In genomic region chr15:43169888-43170287, GRCh38 we compare ENCODE assay signal across 23 cellular contexts. TPM values are rescaled to one million over a fixed set of nuclear protein-coding genes. Genes with fewer than 3 reads are reported as not detected.
A peak's percentile ranks its signal among the peaks of the same experiment; 100 is the strongest.
DNase-seq lines count a peak whose midpoint lies in the region; ATAC-seq, FAIRE-seq and TF ChIP-seq lines count a peak whose summit lies in the region.
"Had no signal": no experiment of that assay in that cellular context is flagged by ENCODE, and none has a peak within 500 bp of the region (broad histone marks: within the 10 kb centered on the region; RNA-seq: fewer than 3 reads in every experiment).

No MANE protein-coding gene starts in this region.

- TF ChIP-seq CTCF in MCF 10A (IDR thresholded peaks at IDR 0.05; ENCODE audit: unreplicated experiment), result no peak
- no peak for TF ChIP-seq CTCF in mammary epithelial cell (conservative IDR thresholded peaks at IDR 0.05 in 1 of 2, IDR thresholded peaks at IDR 0.05 in 1 of 2; ENCODE audit: extremely low read depth in 1 of 2, insufficient read depth in 1 of 2, low read depth in 1 of 2, low read length in 2 of 2)
- TF ChIP-seq CTCF in RWPE2 (IDR thresholded peaks at IDR 0.05; ENCODE audit: poor library complexity, severe bottlenecking), result no peak
- TF ChIP-seq CTCF in endothelial cell of umbilical vein (IDR thresholded peaks at IDR 0.05; ENCODE audit: extremely low read depth in 1 of 2, insufficient read depth in 1 of 2, low read depth in 1 of 2, low read length in 2 of 2), result no peak
- no peak for TF ChIP-seq CTCF in smooth muscle cell (IDR thresholded peaks at IDR 0.05; ENCODE audit: borderline replicate concordance, insufficient read depth, poor library complexity, severe bottlenecking)

- H3K4me2 ChIP-seq in mammary epithelial cell (ENCODE audit: insufficient read depth, low read depth, low read length), result no peak overlapping the region
- peak overlapping the region; percentile 3 for H3K4me2 ChIP-seq in endothelial cell of umbilical vein (ENCODE audit: insufficient read depth, low read length)
- H3K4me2 ChIP-seq in smooth muscle cell, result no peak overlapping the region
- H3K4me2 ChIP-seq: SK-N-SH had no signal

- 0 out of 3 replicates have a peak, but pooled peaks have one; percentile 23 for ATAC-seq in RWPE2 (ENCODE audit: low read depth)
- ATAC-seq: Right ventricle myocardium inferior had no signal

- H3K36me3 ChIP-seq in mammary epithelial cell (ENCODE audit: insufficient read depth, low read length), result no peaks in the 10 kb centered on the region
- H3K36me3 ChIP-seq in RWPE2 (ENCODE audit: low read depth), result peaks cover 52% of the 10 kb centered on the region
- H3K36me3 ChIP-seq in endothelial cell of umbilical vein (ENCODE audit: control insufficient read depth in 2 of 2, extremely low read depth in 1 of 2, insufficient read depth in 2 of 2, low read length in 2 of 2), result no peaks in the 10 kb centered on the region
- no peaks in the 10 kb centered on the region for H3K36me3 ChIP-seq in smooth muscle cell (ENCODE audit: low read depth)
- H3K36me3 ChIP-seq: BE2C had no signal

- H3K9ac ChIP-seq in mammary epithelial cell (ENCODE audit: insufficient read depth, low read length) (no peak overlapping the region), endothelial cell of umbilical vein (replicated peaks; ENCODE audit: extremely low read depth, insufficient read depth, low read length) (no peak overlapping the region), smooth muscle cell (ENCODE audit: low read depth) (no peak overlapping the region)
- H3K9ac ChIP-seq: SK-N-SH had no signal

- H3K4me1 Mint-ChIP-seq in MCF 10A (ENCODE audit: insufficient read depth, unreplicated experiment), result peaks cover 21% of the 10 kb centered on the region

- peaks cover 25% of the 10 kb centered on the region for H3K36me3 Mint-ChIP-seq in MCF 10A (ENCODE audit: insufficient read depth, unreplicated experiment)

- 94% methylated on average over 4 of the region's 4 CpGs for WGBS in mammary epithelial cell (ENCODE audit: low coverage, missing lambda C conversion rate)
- WGBS in smooth muscle cell (ENCODE audit: low lambda C conversion rate), result 32% methylated on average over 4 of the region's 4 CpGs

- in situ Hi-C loops in mammary epithelial cell (cut with MboI; ENCODE audit: low sequenced_read_pairs in 2 of 2), result no loop called here

- H3K4me1 ChIP-seq in mammary epithelial cell (ENCODE audit: insufficient read depth, low read length) (peaks cover 24% of the 10 kb centered on the region), RWPE2 (ENCODE audit: insufficient read depth, poor library complexity, severe bottlenecking) (peaks cover 26% of the 10 kb centered on the region), endothelial cell of umbilical vein (ENCODE audit: control insufficient read depth, extremely low read depth, insufficient read depth, low read length) (peaks cover 13% of the 10 kb centered on the region), smooth muscle cell (ENCODE audit: low read depth) (no peaks in the 10 kb centered on the region)
- H3K4me1 ChIP-seq: BE2C had no signal

- H3K9me1 ChIP-seq in endothelial cell of umbilical vein (replicated peaks; ENCODE audit: control insufficient read depth, extremely low read depth, insufficient read depth, low read length), result no peaks in the 10 kb centered on the region

- H3K27me3 ChIP-seq in mammary epithelial cell (ENCODE audit: insufficient read depth, low read length), result no peaks in the 10 kb centered on the region
- no peaks in the 10 kb centered on the region for H3K27me3 ChIP-seq in RWPE2 (ENCODE audit: insufficient read depth, poor library complexity, severe bottlenecking)
- no peaks in the 10 kb centered on the region for H3K27me3 ChIP-seq in endothelial cell of umbilical vein (ENCODE audit: control insufficient read depth in 2 of 2, insufficient read depth in 2 of 2, low read length in 2 of 2)
- H3K27me3 ChIP-seq in smooth muscle cell (ENCODE audit: low read depth), result no peaks in the 10 kb centered on the region
- H3K27me3 ChIP-seq: BE2C had no signal

- H3F3A ChIP-seq in smooth muscle cell (ENCODE audit: low read depth), result no peaks in the 10 kb centered on the region

- peak overlapping the region; percentile 85 for H3K27ac Mint-ChIP-seq in MCF 10A (ENCODE audit: low read depth, unreplicated experiment)
- H3K27ac Mint-ChIP-seq: CD4-positive, alpha-beta T cell had no signal

- H3K4me3 Mint-ChIP-seq in MCF 10A (ENCODE audit: unreplicated experiment), result no peak overlapping the region
- H3K4me3 Mint-ChIP-seq: CD4-positive, alpha-beta T cell had no signal

- no TSS peak for BruUV-seq in MCF 10A (replicated peaks; lab: Mats Ljungman, UMichigan)
- no TSS peak for BruUV-seq in mammary epithelial cell (replicated peaks; lab: Mats Ljungman, UMichigan)
- BruUV-seq in endothelial cell of umbilical vein (replicated peaks; lab: Mats Ljungman, UMichigan), result no TSS peak

- H3K27me3 Mint-ChIP-seq in MCF 10A (ENCODE audit: insufficient read depth, unreplicated experiment), result no peaks in the 10 kb centered on the region
- H3K27me3 Mint-ChIP-seq: CD4-positive, alpha-beta T cell had no signal

- peak; percentile 62 for FAIRE-seq in endothelial cell of umbilical vein (lab: Jason Lieb, UNC)
- FAIRE-seq: GM12891, GM18507 had no signal

- H3K9me3 ChIP-seq in mammary epithelial cell (replicated peaks; ENCODE audit: insufficient read depth, low read length) (no peaks in the 10 kb centered on the region), RWPE2 (ENCODE audit: severe bottlenecking) (peaks cover 5% of the 10 kb centered on the region), endothelial cell of umbilical vein (replicated peaks; ENCODE audit: control insufficient read depth, insufficient read depth, low read length) (no peaks in the 10 kb centered on the region), smooth muscle cell (replicated peaks; ENCODE audit: low read depth) (no peaks in the 10 kb centered on the region)
- H3K9me3 ChIP-seq: BE2C had no signal

- dilution Hi-C loops in mammary epithelial cell (cut with HindIII; ENCODE audit: low sequenced_read_pairs) (no loop called here), endothelial cell of umbilical vein (cut with MboI; ENCODE audit: extremely low pct_ligation_motif_present, low sequenced_read_pairs) (no loop called here)

- POLR2A ChIA-PET in MCF 10A (lab: Yijun Ruan, JAX) (interaction anchor here (0.7 to 2.6 kb wide), 5 partner anchors 9 to 65 kb away, joined by 3 to 29 read pairs (median 9); partner anchors contain the start of genes CCNDBP1 and UBR1), endothelial cell of umbilical vein (lab: Charles Lee) (no interaction called here)

- H3K4me3 ChIP-seq in mammary epithelial cell (replicated peaks in 1 of 3; ENCODE audit: insufficient read depth in 1 of 3, low read depth in 2 of 3, low read length in 3 of 3) (no peak overlapping the region), RWPE2 (ENCODE audit: severe bottlenecking) (no peak overlapping the region), endothelial cell of umbilical vein (replicated peaks in 1 of 3; ENCODE audit: insufficient read depth in 1 of 3, low read depth in 1 of 3, low read length in 3 of 3) (no peak overlapping the region), smooth muscle cell (no peak overlapping the region)

- H3K27ac ChIP-seq in mammary epithelial cell (ENCODE audit: insufficient read depth, low read depth, low read length) (no peak overlapping the region), RWPE2 (ENCODE audit: poor library complexity, severe bottlenecking) (no peak overlapping the region), endothelial cell of umbilical vein (ENCODE audit: insufficient read depth, low read depth, low read length) (peak overlapping the region; percentile 27), smooth muscle cell (ENCODE audit: low read depth) (peak overlapping the region; percentile 34), substantia nigra (ENCODE audit: low read depth, low read length, poor library complexity, severe bottlenecking) (no peak overlapping the region)
- H3K27ac ChIP-seq: 22Rv1 had no signal

- no peak for TF ChIP-seq POLR2A in endothelial cell of umbilical vein (IDR thresholded peaks at IDR 0.05; ENCODE audit: low read depth, low read length)

- DNase-seq in MCF 10A (ENCODE audit: unreplicated experiment), result no peak
- no peak for DNase-seq in mammary epithelial cell
- no peak for DNase-seq in RWPE2 (ENCODE audit: low spot score)
- DNase-seq in endothelial cell of umbilical vein (ENCODE audit: low read depth, low spot score), result peak; percentile 42
- DNase-seq in smooth muscle cell (lab: John Stamatoyannopoulos, UW; ENCODE audit: unreplicated experiment), result no peak
- no peak for DNase-seq in HuH-7 (ENCODE audit: low spot score)
- no peak for DNase-seq in substantia nigra (lab: John Stamatoyannopoulos, UW)
- DNase-seq in NCI-H2227 treated with DMSO at 0.1 percent for 48 hours (lab: John Stamatoyannopoulos, UW), result no peak
- DNase-seq: BE2C; CD4-positive, alpha-beta T cell; GDM1; GOT3; KBM-7; NCI-H1436; NCI-H2029 treated with DMSO at 0.1 percent for 48 hours; NCI-H2171 treated with DMSO at 0.1 percent for 48 hours; NCI-H510A; NCI-H82; SK-N-SH had no signal

- H2AFZ ChIP-seq in mammary epithelial cell (ENCODE audit: low read depth, low read length), result no peak overlapping the region
- no peak overlapping the region for H2AFZ ChIP-seq in endothelial cell of umbilical vein (ENCODE audit: low read depth, low read length)
- H2AFZ ChIP-seq in smooth muscle cell (ENCODE audit: low read depth), result no peak overlapping the region

- no peaks in the 10 kb centered on the region for H4K20me1 ChIP-seq in mammary epithelial cell (ENCODE audit: insufficient read depth, low read length)
- H4K20me1 ChIP-seq in endothelial cell of umbilical vein (replicated peaks; ENCODE audit: control insufficient read depth, extremely low read depth, insufficient read depth, low read length), result no peaks in the 10 kb centered on the region
- no peaks in the 10 kb centered on the region for H4K20me1 ChIP-seq in smooth muscle cell (ENCODE audit: low read depth)

- no peaks in the 10 kb centered on the region for H3K9me3 Mint-ChIP-seq in MCF 10A (ENCODE audit: unreplicated experiment)

- CTCF ChIA-PET in MCF 10A (lab: Yijun Ruan, JAX), result interaction anchor here (0.5 to 1.2 kb wide), 6 partner anchors 16 to 115 kb away, joined by 3 to 5 read pairs (median 3); no protein-coding TSS in a partner anchor
- CTCF ChIA-PET in mammary epithelial cell (lab: Charles Lee; ENCODE audit: low non-redundant PET), result no interaction called here
- CTCF ChIA-PET in endothelial cell of umbilical vein (lab: Charles Lee), result no interaction called here

- intact Hi-C loops in MCF 10A (cut with micrococcal nuclease), result no loop called here
- intact Hi-C loops in mammary epithelial cell (cut with micrococcal nuclease), result loop anchor here (5.0 kb wide), 2 partner anchors 48 to 68 kb away; no protein-coding TSS in a partner anchor
- intact Hi-C loops in endothelial cell of umbilical vein (cut with micrococcal nuclease), result no loop called here

- H3K79me2 ChIP-seq in mammary epithelial cell (ENCODE audit: insufficient read depth, low read length), result no peaks in the 10 kb centered on the region
- no peaks in the 10 kb centered on the region for H3K79me2 ChIP-seq in endothelial cell of umbilical vein (ENCODE audit: control insufficient read depth, insufficient read depth, low read length)
- H3K79me2 ChIP-seq in smooth muscle cell (ENCODE audit: low read depth), result no peaks in the 10 kb centered on the region

RNA-seq across cellular contexts. Expression of gene CCNDBP1, which starts 15.3 kb away (rescaled TPM):
- total RNA-seq in MCF 10A (2022) (45.5 and 50.4 TPM in 2 replicates), mammary epithelial cell (10 to 100 TPM; 41.3 to 82.5 TPM), endothelial cell of umbilical vein (39.9 and 41.4 TPM in 2 replicates), smooth muscle cell (29.6 and 30.5 TPM in 2 replicates)
- polyA plus RNA-seq in mammary epithelial cell (44.1 TPM), endothelial cell of umbilical vein (54.9 and 74.4 TPM in 2 replicates), smooth muscle cell (22.1 and 33.4 TPM in 2 replicates)
- polyA minus RNA-seq in mammary epithelial cell (18.6 TPM), endothelial cell of umbilical vein (33.6 and 34.1 TPM in 2 replicates)
- 50.3 and 56.5 TPM in 2 replicates for polyA plus RNA-seq in endothelial cell of umbilical vein (2011; cell fraction: cytosol; rRNA removed)
- 48.8 and 51.3 TPM in 2 replicates for polyA plus RNA-seq in endothelial cell of umbilical vein (2011; cell fraction: nucleus; rRNA removed)
- 27.9 and 38.7 TPM in 2 replicates for polyA plus RNA-seq in endothelial cell of umbilical vein (2012)
- polyA minus RNA-seq in endothelial cell of umbilical vein (2011; cell fraction: cytosol; rRNA and poly(A)+ RNA removed), result 17.4 TPM
- polyA minus RNA-seq in endothelial cell of umbilical vein (2011; cell fraction: nucleus; rRNA and poly(A)+ RNA removed), result 24.9 and 27.8 TPM in 2 replicates

RNA-seq across cellular contexts. Expression of gene TMEM62, which starts 36.5 kb away (rescaled TPM):
- total RNA-seq in MCF 10A (2022) (16.3 and 16.9 TPM in 2 replicates), mammary epithelial cell (10 to 100 TPM; 13.3 to 14.8 TPM), endothelial cell of umbilical vein (17.6 and 22.2 TPM in 2 replicates), smooth muscle cell (9.0 and 12.0 TPM in 2 replicates)
- polyA plus RNA-seq in mammary epithelial cell (4.7 TPM), endothelial cell of umbilical vein (9.1 and 10.4 TPM in 2 replicates), smooth muscle cell (3.1 and 8.8 TPM in 2 replicates)
- polyA minus RNA-seq in mammary epithelial cell (4.8 TPM), endothelial cell of umbilical vein (8.4 and 8.6 TPM in 2 replicates)
- polyA plus RNA-seq in endothelial cell of umbilical vein (2011; cell fraction: cytosol; rRNA removed), result 5.7 and 6.0 TPM in 2 replicates
- 23.9 and 32.2 TPM in 2 replicates for polyA plus RNA-seq in endothelial cell of umbilical vein (2011; cell fraction: nucleus; rRNA removed)
- polyA plus RNA-seq in endothelial cell of umbilical vein (2012), result 4.9 and 8.2 TPM in 2 replicates
- 10.0 TPM for polyA minus RNA-seq in endothelial cell of umbilical vein (2011; cell fraction: cytosol; rRNA and poly(A)+ RNA removed)
- 15.8 and 18.6 TPM in 2 replicates for polyA minus RNA-seq in endothelial cell of umbilical vein (2011; cell fraction: nucleus; rRNA and poly(A)+ RNA removed)

RNA-seq across cellular contexts. Expression of gene EPB42, which starts 50.9 kb away (rescaled TPM):
- not detected in 2 replicates for total RNA-seq in MCF 10A (2022)
- not detected for total RNA-seq in mammary epithelial cell
- polyA plus RNA-seq in mammary epithelial cell, result not detected
- polyA minus RNA-seq in mammary epithelial cell, result not detected
- total RNA-seq in endothelial cell of umbilical vein, result not detected in 2 replicates
- polyA plus RNA-seq in endothelial cell of umbilical vein, result not detected in 2 replicates
- not detected in 2 replicates for polyA plus RNA-seq in endothelial cell of umbilical vein (2011; cell fraction: cytosol; rRNA removed)
- polyA plus RNA-seq in endothelial cell of umbilical vein (2011; cell fraction: nucleus; rRNA removed), result not detected in 2 replicates
- not detected in 2 replicates for polyA plus RNA-seq in endothelial cell of umbilical vein (2012)
- not detected in 2 replicates for polyA minus RNA-seq in endothelial cell of umbilical vein
- polyA minus RNA-seq in endothelial cell of umbilical vein (2011; cell fraction: cytosol; rRNA and poly(A)+ RNA removed), result not detected
- polyA minus RNA-seq in endothelial cell of umbilical vein (2011; cell fraction: nucleus; rRNA and poly(A)+ RNA removed), result not detected in 2 replicates
- total RNA-seq in smooth muscle cell, result not detected in 2 replicates
- not detected in 2 replicates for polyA plus RNA-seq in smooth muscle cell
- total RNA-seq: CD4-positive, alpha-beta T cell had no signal
- polyA plus RNA-seq: SK-N-SH had no signal

Comparison
In these comparisons a context has a peak if more than half of its experiments do, and no peak if none do; other contexts are left out.
1. H3K27ac ChIP-seq: peak in endothelial cell of umbilical vein (single experiment) and smooth muscle cell (single experiment); none in mammary epithelial cell (single experiment), RWPE2 (single experiment) and substantia nigra (single experiment).